ENCODE assay signal across 15 cellular contexts in the genomic region with DNA sequence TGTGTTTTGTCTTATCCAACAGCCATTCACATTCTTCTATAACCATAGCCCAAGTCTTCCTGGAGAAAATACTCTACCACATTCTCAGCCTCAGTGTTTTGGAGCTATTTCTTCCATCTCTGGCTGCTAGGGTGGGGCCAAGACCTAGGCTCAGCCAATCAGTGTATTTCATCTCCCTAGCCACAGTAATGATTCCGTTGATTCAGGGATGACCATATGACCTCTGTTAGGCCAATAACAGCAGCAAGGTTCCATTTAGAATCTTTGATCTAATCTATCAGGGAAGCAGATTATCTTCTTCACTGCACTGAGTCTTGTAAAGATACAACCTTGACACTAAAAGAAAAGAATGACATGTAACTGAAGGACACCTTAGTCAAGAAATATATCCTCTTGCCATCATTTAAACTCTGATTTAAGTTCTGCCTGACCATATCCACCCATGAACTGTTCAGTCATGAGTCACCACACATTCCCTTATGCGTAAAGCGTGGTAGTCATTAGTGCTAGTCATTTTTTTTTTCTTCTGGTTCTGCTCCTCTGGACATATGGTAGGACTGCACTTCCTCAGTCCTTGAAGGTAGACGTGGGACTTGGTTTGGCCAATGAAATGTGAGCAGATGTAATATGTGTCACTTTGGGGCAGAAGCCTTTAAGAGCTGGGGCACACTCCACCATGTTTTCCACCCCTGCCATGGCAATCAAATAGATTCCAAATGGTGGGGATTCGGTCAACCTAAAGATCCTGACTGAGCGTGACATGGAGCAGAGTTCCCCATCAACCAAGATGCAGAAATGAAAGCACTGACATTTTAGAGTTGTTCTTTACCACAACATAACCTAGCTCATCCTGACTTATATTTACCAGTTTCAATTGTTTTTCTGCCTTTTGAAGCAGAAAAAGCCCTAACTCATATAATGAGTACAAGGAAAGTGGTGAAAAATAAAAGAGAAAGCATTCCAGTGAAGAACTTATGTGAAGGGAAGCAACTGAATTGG. TPM values are rescaled to one million over a fixed set of nuclear protein-coding genes. Genes with fewer than 3 reads are reported as not detected.
DNase-seq lines count a peak whose midpoint lies in the region; ATAC-seq and TF ChIP-seq lines count a peak whose summit lies in the region.
"Had no signal": no experiment of that assay in that cellular context is flagged by ENCODE, and none has a peak within 500 bp of the region (broad histone marks: within the 10 kb centered on the region; RNA-seq: fewer than 3 reads in every experiment).

No MANE protein-coding gene starts in this region.

- ATAC-seq in HG03280 (IDR thresholded peaks at IDR 0.05; ENCODE audit: unreplicated experiment): no peak
- no peak for ATAC-seq in GM21723 (IDR thresholded peaks at IDR 0.05; ENCODE audit: unreplicated experiment)
- ATAC-seq: effector memory CD8-positive, alpha-beta T cell; stimulated activated effector memory CD8-positive, alpha-beta T cell treated with anti-CD3 and anti-CD28 coated beads, Interleukin-12 subunit alpha, Interleukin-12 subunit beta, amount 100 ng/mL, for 72 hours had no signal

- H3K27ac ChIP-seq in hepatocyte: no peak overlapping the region
- H3K27ac ChIP-seq: ovary had no signal

- WGBS in hepatocyte (ENCODE audit: low lambda C conversion rate, missing lambda C conversion rate): 78% methylated on average over 6 of the region's 6 CpGs

- H3K4me3 ChIP-seq in hepatocyte: no peak overlapping the region
- H3K4me3 ChIP-seq: ovary had no signal

- no peaks in the 10 kb centered on the region for H3K36me3 ChIP-seq in hepatocyte (replicated peaks; ENCODE audit: insufficient read depth, low read depth)
- H3K36me3 ChIP-seq: ovary had no signal

- no peaks in the 10 kb centered on the region for H3K9me2 ChIP-seq in hepatocyte (replicated peaks; ENCODE audit: insufficient read depth)

- no peaks in the 10 kb centered on the region for H3K9me3 ChIP-seq in hepatocyte (ENCODE audit: low read depth)
- H3K9me3 ChIP-seq: ovary had no signal

- no peak overlapping the region for H3K4me2 ChIP-seq in hepatocyte

- no peaks in the 10 kb centered on the region for H3K79me2 ChIP-seq in hepatocyte

- no peak overlapping the region for H2AFZ ChIP-seq in hepatocyte

- TF ChIP-seq CTCF in hepatocyte (IDR thresholded peaks at IDR 0.05; ENCODE audit: poor library complexity): no peak

- DNase-seq in EL (peak; percentile 89), MV-4-11 (lab: John Stamatoyannopoulos, UW) (peak; percentile 37), dedifferentiated amniotic fluid mesenchymal stem cell (ENCODE audit: extremely low spot score) (peak; percentile 47), non-pigmented ciliary epithelial cell (ENCODE audit: low read depth) (peak; percentile 77), hepatocyte (ENCODE audit: low spot score) (no peak)
- DNase-seq in activated effector memory CD4-positive, alpha-beta T cell treated with Interleukin-2 at 50 U/mL for 16 hours: no peak
- DNase-seq: amygdala; effector memory CD8-positive, alpha-beta T cell; mesendoderm; NCI-H2029 treated with DMSO at 0.1 percent for 48 hours; ovary; stimulated activated CD4-positive, alpha-beta T cell treated with anti-CD3 and anti-CD28 coated beads, Interleukin-2, amount 100 ng/mL, for 24 hours had no signal

- H3K4me1 ChIP-seq in hepatocyte (ENCODE audit: insufficient read depth): peaks cover 4% of the 10 kb centered on the region

- H3K27me3 ChIP-seq in hepatocyte: no peaks in the 10 kb centered on the region
- H3K27me3 ChIP-seq: ovary had no signal

- no peaks in the 10 kb centered on the region for H4K20me1 ChIP-seq in hepatocyte (ENCODE audit: insufficient read depth, poor library complexity, severe bottlenecking)

RNA-seq across cellular contexts. Expression of a gene that starts 12.7 kb away (rescaled TPM):
- total RNA-seq in hepatocyte: 24.7 and 34.4 TPM in 2 replicates
- polyA plus RNA-seq in hepatocyte: 14.0 and 15.6 TPM in 2 replicates

RNA-seq across cellular contexts. Expression of a gene that starts 25.0 kb away (rescaled TPM):
- not detected in 2 replicates for total RNA-seq in hepatocyte
- 0.39 TPM in 1 of 2 replicates, not detected in the other for polyA plus RNA-seq in hepatocyte
- total RNA-seq: ovary had no signal
- polyA plus RNA-seq: ovary had no signal

Comparison
In these comparisons a context has a peak if more than half of its experiments do, and no peak if none do; other contexts are left out.
1. DNase-seq: peak in EL (single experiment), MV-4-11 (single experiment), dedifferentiated amniotic fluid mesenchymal stem cell (single experiment) and non-pigmented ciliary epithelial cell (single experiment); none in activated effector memory CD4-positive, alpha-beta T cell treated with Interleukin-2 at 50 U/mL for 16 hours (single experiment) and hepatocyte (single experiment).